Comparison of ENCODE assay signal across 13 cellular contexts in the genomic region with DNA sequence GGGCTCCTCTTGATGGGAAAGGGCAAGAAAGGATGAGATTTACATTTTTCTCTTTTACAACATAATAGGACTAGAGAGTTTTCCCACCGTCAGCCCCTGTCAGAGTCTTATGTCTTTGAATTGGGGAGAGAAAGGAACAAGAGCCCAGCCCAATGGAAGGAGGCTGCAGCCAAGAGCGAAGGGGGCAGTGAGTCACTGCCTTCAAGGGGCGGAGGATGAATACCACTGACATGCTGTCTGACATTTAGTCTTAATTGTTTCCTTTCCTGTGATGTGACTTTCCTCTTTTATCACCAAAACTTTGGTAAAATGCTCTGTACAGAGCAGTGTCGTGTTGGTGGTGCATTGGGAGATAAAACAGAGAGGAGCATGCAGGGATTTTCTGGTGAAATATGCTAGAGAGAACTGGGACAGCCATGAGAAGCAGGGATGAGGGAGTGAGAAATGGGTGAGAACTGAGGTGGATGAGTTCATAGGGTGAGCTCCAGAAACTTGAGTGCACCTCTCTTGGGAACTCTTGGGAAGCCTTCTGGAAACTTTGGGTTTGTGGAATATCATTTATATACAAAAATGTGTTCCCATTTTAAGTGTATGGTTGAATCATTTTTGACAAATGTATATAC.
DNase-seq lines count a peak whose midpoint lies in the region; TF ChIP-seq lines count a peak whose summit lies in the region.
"Had no signal": no experiment of that assay in that cellular context is flagged by ENCODE, and none has a peak within 500 bp of the region (broad histone marks: within the 10 kb centered on the region; RNA-seq: fewer than 3 reads in every experiment).

No MANE protein-coding gene starts in this region.

- H3K9me3 ChIP-seq in HUES6 (ENCODE audit: control insufficient read depth, insufficient read depth, low read depth, low read length) (no peaks in the 10 kb centered on the region), HAP-1 (no peaks in the 10 kb centered on the region)
- H3K9me3 ChIP-seq: thoracic aorta had no signal

- H3K4me1 ChIP-seq in HUES6 (ENCODE audit: control insufficient read depth, insufficient read depth, low read length) (peaks cover 27% of the 10 kb centered on the region), HAP-1 (no peaks in the 10 kb centered on the region)

- in situ Hi-C loops in HAP-1 (cut with MboI; ENCODE audit: low sequenced_read_pairs) = no loop called here

- no peak for TF ChIP-seq CTCF in AG10803 (conservative IDR thresholded peaks at IDR 0.05; ENCODE audit: low read length)

- peak overlapping the region; percentile 49 for H3K9ac ChIP-seq in HUES6 (ENCODE audit: low read length)

- H3K27ac ChIP-seq in HUES6 (ENCODE audit: low read depth, low read length) = 0 out of 2 replicates have a peak overlapping the region, but pooled peaks have one; percentile 50
- H3K27ac ChIP-seq: thoracic aorta had no signal

- no peak overlapping the region for H3K4me3 ChIP-seq in AG10803 (ENCODE audit: low read length)
- no peak overlapping the region; the same call in 1 of the 2 replicates for H3K4me3 ChIP-seq in HUES6 (ENCODE audit: low read depth, low read length)
- no peak overlapping the region for H3K4me3 ChIP-seq in HAP-1
- H3K4me3 ChIP-seq: thoracic aorta had no signal

- H3K27me3 ChIP-seq in HUES6 (ENCODE audit: control insufficient read depth, insufficient read depth, low read length) (no peaks in the 10 kb centered on the region), HAP-1 (ENCODE audit: low read depth) (peaks cover 17% of the 10 kb centered on the region; the same call in 1 of the 2 replicates)

- H3K36me3 ChIP-seq in HUES6 (ENCODE audit: control insufficient read depth, insufficient read depth, low read length) (no peaks in the 10 kb centered on the region), HAP-1 (replicated peaks) (no peaks in the 10 kb centered on the region)
- H3K36me3 ChIP-seq: thoracic aorta had no signal

- DNase-seq in AG10803 (ENCODE audit: low read depth) (peak; percentile 53), astrocyte of the hippocampus (ENCODE audit: low read depth, low spot score) (peak; percentile 65), iris pigment epithelial cell (ENCODE audit: low read depth) (peak; percentile 57), T-helper 1 cell (no peak), HAP-1 (ENCODE audit: low spot score in 2 of 2) (no peak)
- DNase-seq in effector CD4-positive, alpha-beta T cell = no peak
- no peak for DNase-seq in activated CD4-positive, alpha-beta T cell treated with anti-CD3 and anti-CD28 coated beads, Interleukin-2, amount 50 U/mL, for 4 hours
- DNase-seq: CD4-positive, alpha-beta memory T cell; naive B cell; NCI-H1694 treated with DMSO at 0.1 percent for 48 hours; SHP77 treated with DMSO at 0.1 percent for 48 hours had no signal

Comparison
In these comparisons a context has a peak if more than half of its experiments do, and no peak if none do; other contexts are left out.
1. DNase-seq: peak in AG10803 (single experiment), astrocyte of the hippocampus (single experiment) and iris pigment epithelial cell (single experiment); none in T-helper 1 cell (0 of 5), effector CD4-positive, alpha-beta T cell (single experiment), HAP-1 (0 of 2) and activated CD4-positive, alpha-beta T cell treated with anti-CD3 and anti-CD28 coated beads, Interleukin-2, amount 50 U/mL, for 4 hours (0 of 2).